Comparison of ENCODE assay signal across 17 cellular contexts in the genomic region with DNA sequence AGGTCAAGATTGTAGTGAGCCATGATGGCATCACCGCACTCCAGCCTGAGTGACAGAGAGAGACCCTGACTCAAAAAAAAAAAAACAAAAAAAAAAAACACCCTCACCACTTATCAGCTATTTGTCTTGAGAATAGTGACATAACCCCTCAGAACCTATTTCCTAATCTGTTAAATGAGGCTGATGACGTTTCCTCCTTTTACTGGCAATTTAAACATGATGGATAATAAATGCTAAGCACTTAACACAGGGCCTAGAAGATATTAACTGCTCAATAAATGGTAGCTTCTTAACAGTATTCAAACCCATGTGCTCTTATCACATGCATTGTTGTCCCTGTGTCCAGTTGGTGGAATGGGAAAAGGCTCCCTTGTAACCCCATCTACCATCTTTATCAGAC. TPM values are rescaled to one million over a fixed set of nuclear protein-coding genes. Genes with fewer than 3 reads are reported as not detected.
A peak's percentile ranks its signal among the peaks of the same experiment; 100 is the strongest.
DNase-seq lines count a peak whose midpoint lies in the region; ATAC-seq and TF ChIP-seq lines count a peak whose summit lies in the region.
"Had no signal": no experiment of that assay in that cellular context is flagged by ENCODE, and none has a peak within 500 bp of the region (broad histone marks: within the 10 kb centered on the region; RNA-seq: fewer than 3 reads in every experiment).

No MANE protein-coding gene starts in this region.

- TF ChIP-seq CTCF in WERI-Rb-1 (IDR thresholded peaks at IDR 0.05; ENCODE audit: low read depth, low read length) (no peak), PC-3 (conservative IDR thresholded peaks at IDR 0.05; ENCODE audit: low read depth, low read length) (no peak)

- no TSS peak for BruUV-seq in PC-3 (replicated peaks; lab: Mats Ljungman, UMichigan)

- H3K9ac ChIP-seq in PC-3 (ENCODE audit: low read length) = no peak overlapping the region
- H3K9ac ChIP-seq: BLaER1 treated with 17β-estradiol and CSF1 and Interleukin-3, amounts not matched to agents 10 nM and 100 nM had no signal

- no peaks in the 10 kb centered on the region for H4K20me1 ChIP-seq in PC-3 (ENCODE audit: low read length)

- POLR2A ChIA-PET in PC-3 (lab: Charles Lee; ENCODE audit: unreplicated experiment) = interaction anchor here (0.6 kb wide), 1 partner anchor 76 kb away, joined by 8 read pairs; no protein-coding TSS in a partner anchor

- CTCF ChIA-PET in activated naive CD4-positive, alpha-beta T cell treated with anti-CD3 and anti-CD28 coated beads, Interleukin-2, amount 10 ng/mL, durations not matched to agents 7 days and 5 days (lab: Charles Lee) = interaction anchor here (1.1 to 1.3 kb wide), 3 partner anchors 14 to 27 kb away, joined by 3 to 8 read pairs (median 3); no protein-coding TSS in a partner anchor
- CTCF ChIA-PET in activated naive CD4-positive, alpha-beta T cell treated with anti-CD3 and anti-CD28 coated beads for 36 hours (lab: Charles Lee) = interaction anchor here (0.6 to 1.6 kb wide), 3 partner anchors 26 to 387 kb away, joined by 3 to 7 read pairs (median 3); no protein-coding TSS in a partner anchor
- CTCF ChIA-PET in PC-3 (lab: Charles Lee) = no interaction called here

- H3K27me3 ChIP-seq in WERI-Rb-1 (ENCODE audit: insufficient read depth, low read depth, severe bottlenecking) (no peaks in the 10 kb centered on the region), PC-3 (ENCODE audit: low read length) (no peaks in the 10 kb centered on the region)
- H3K27me3 ChIP-seq: BLaER1 treated with 17β-estradiol and CSF1 and Interleukin-3, amounts not matched to agents 10 nM and 100 nM; MG63 had no signal

- no peaks in the 10 kb centered on the region for H3K9me3 Mint-ChIP-seq in activated naive CD4-positive, alpha-beta T cell treated with anti-CD3 and anti-CD28 coated beads, Interleukin-2, amount 10 ng/mL, durations not matched to agents 7 days and 5 days
- H3K9me3 Mint-ChIP-seq in activated naive CD4-positive, alpha-beta T cell treated with anti-CD3 and anti-CD28 coated beads for 36 hours = no peaks in the 10 kb centered on the region
- no peaks in the 10 kb centered on the region for H3K9me3 Mint-ChIP-seq in stimulated activated effector memory CD8-positive, alpha-beta T cell treated with anti-CD3 and anti-CD28 coated beads, Interleukin-12 subunit alpha, Interleukin-12 subunit beta, amount 100 ng/mL, for 72 hours

- peaks cover 23% of the 10 kb centered on the region for H3K36me3 Mint-ChIP-seq in activated naive CD4-positive, alpha-beta T cell treated with anti-CD3 and anti-CD28 coated beads, Interleukin-2, amount 10 ng/mL, durations not matched to agents 7 days and 5 days
- H3K36me3 Mint-ChIP-seq in activated naive CD4-positive, alpha-beta T cell treated with anti-CD3 and anti-CD28 coated beads for 36 hours (ENCODE audit: low read depth) = peaks cover 1% of the 10 kb centered on the region
- peaks cover under 1% of the 10 kb centered on the region for H3K36me3 Mint-ChIP-seq in stimulated activated effector memory CD8-positive, alpha-beta T cell treated with anti-CD3 and anti-CD28 coated beads, Interleukin-12 subunit alpha, Interleukin-12 subunit beta, amount 100 ng/mL, for 72 hours

- peaks cover 37% of the 10 kb centered on the region for H3K36me3 ChIP-seq in WERI-Rb-1
- H3K36me3 ChIP-seq in mesodermal cell (ENCODE audit: control insufficient read depth, insufficient read depth, low read length) = peaks cover 5% of the 10 kb centered on the region
- H3K36me3 ChIP-seq in PC-3 (ENCODE audit: low read depth, low read length) = no peaks in the 10 kb centered on the region

- no peak overlapping the region for H3K4me2 ChIP-seq in PC-3 (ENCODE audit: low read length)
- H3K4me2 ChIP-seq: A549 had no signal

- DNase-seq in activated naive CD4-positive, alpha-beta T cell treated with anti-CD3 and anti-CD28 coated beads, Interleukin-2, amount 10 ng/mL, durations not matched to agents 7 days and 5 days = no peak
- DNase-seq in activated naive CD4-positive, alpha-beta T cell treated with anti-CD3 and anti-CD28 coated beads for 36 hours = no peak
- DNase-seq in WERI-Rb-1 (no peak), SW 1271 (lab: John Stamatoyannopoulos, UW) (no peak), PC-3 (no peak)
- DNase-seq in stimulated activated effector memory CD8-positive, alpha-beta T cell treated with anti-CD3 and anti-CD28 coated beads, Interleukin-12 subunit alpha, Interleukin-12 subunit beta, amount 100 ng/mL, for 72 hours (ENCODE audit: low spot score in 2 of 2) = no peak
- no peak for DNase-seq in activated CD8-positive, alpha-beta memory T cell treated with anti-CD3 and anti-CD28 coated beads, Interleukin-2, amount 50 U/mL, for 48 hours
- DNase-seq: DMS79 treated with DMSO at 0.1 percent for 48 hours, H7, MG63, NCI-H1092, NCI-H146, NCI-H2081 treated with DMSO at 0.1 percent for 48 hours, NCI-H510A treated with DMSO at 0.1 percent for 48 hours had no signal

- intact Hi-C loops in activated naive CD4-positive, alpha-beta T cell treated with anti-CD3 and anti-CD28 coated beads for 36 hours (cut with micrococcal nuclease) = no loop called here
- intact Hi-C loops in PC-3 (cut with micrococcal nuclease) = no loop called here

- WGBS in mesodermal cell (ENCODE audit: insufficient coverage in 2 of 2), 2 experiments = 100% methylated on average over 1 of the region's 2 CpGs

- H3K4me3 ChIP-seq in WERI-Rb-1 (ENCODE audit: low read depth, low read length) (no peak overlapping the region), mesodermal cell (ENCODE audit: extremely low read depth, insufficient read depth, low read length, poor library complexity, severe bottlenecking) (no peak overlapping the region), PC-3 (ENCODE audit: low read length) (no peak overlapping the region)
- H3K4me3 ChIP-seq: A549; BLaER1 treated with 17β-estradiol and CSF1 and Interleukin-3, amounts not matched to agents 10 nM and 100 nM; MG63 had no signal

- H3K9me2 ChIP-seq in PC-3 (replicated peaks; ENCODE audit: low read length) = no peaks in the 10 kb centered on the region

- H3F3A ChIP-seq in PC-3 (ENCODE audit: low read length, unreplicated experiment) = no peaks in the 10 kb centered on the region

- H3K4me3 Mint-ChIP-seq in activated naive CD4-positive, alpha-beta T cell treated with anti-CD3 and anti-CD28 coated beads, Interleukin-2, amount 10 ng/mL, durations not matched to agents 7 days and 5 days = no peak overlapping the region
- H3K4me3 Mint-ChIP-seq in activated naive CD4-positive, alpha-beta T cell treated with anti-CD3 and anti-CD28 coated beads for 36 hours = no peak overlapping the region
- no peak overlapping the region for H3K4me3 Mint-ChIP-seq in stimulated activated effector memory CD8-positive, alpha-beta T cell treated with anti-CD3 and anti-CD28 coated beads, Interleukin-12 subunit alpha, Interleukin-12 subunit beta, amount 100 ng/mL, for 72 hours

- no peak for ATAC-seq in stimulated activated effector memory CD8-positive, alpha-beta T cell treated with anti-CD3 and anti-CD28 coated beads, Interleukin-12 subunit alpha, Interleukin-12 subunit beta, amount 100 ng/mL, for 72 hours
- ATAC-seq in PC-3 = no peak
- ATAC-seq: A549 had no signal

- no peaks in the 10 kb centered on the region for H3K79me2 ChIP-seq in PC-3 (ENCODE audit: low read length)

- no peak overlapping the region for H2AFZ ChIP-seq in PC-3 (ENCODE audit: low read length)

- no peaks in the 10 kb centered on the region for H3K27me3 Mint-ChIP-seq in activated naive CD4-positive, alpha-beta T cell treated with anti-CD3 and anti-CD28 coated beads, Interleukin-2, amount 10 ng/mL, durations not matched to agents 7 days and 5 days
- H3K27me3 Mint-ChIP-seq in activated naive CD4-positive, alpha-beta T cell treated with anti-CD3 and anti-CD28 coated beads for 36 hours (ENCODE audit: low read depth) = no peaks in the 10 kb centered on the region

- peak overlapping the region; percentile 72 for H3K27ac Mint-ChIP-seq in activated naive CD4-positive, alpha-beta T cell treated with anti-CD3 and anti-CD28 coated beads, Interleukin-2, amount 10 ng/mL, durations not matched to agents 7 days and 5 days
- H3K27ac Mint-ChIP-seq in activated naive CD4-positive, alpha-beta T cell treated with anti-CD3 and anti-CD28 coated beads for 36 hours = no peak overlapping the region
- peak overlapping the region; percentile 65 for H3K27ac Mint-ChIP-seq in stimulated activated effector memory CD8-positive, alpha-beta T cell treated with anti-CD3 and anti-CD28 coated beads, Interleukin-12 subunit alpha, Interleukin-12 subunit beta, amount 100 ng/mL, for 72 hours

- H3K27ac ChIP-seq in WERI-Rb-1 = peak overlapping the region; percentile 68; the same call in 1 of the 2 replicates
- peak overlapping the region; percentile 73 for H3K27ac ChIP-seq in mesodermal cell (ENCODE audit: low read depth, low read length, severe bottlenecking)
- no peak overlapping the region for H3K27ac ChIP-seq in PC-3 (ENCODE audit: low read length)
- H3K27ac ChIP-seq: A549 had no signal

- peaks cover 44% of the 10 kb centered on the region for H3K4me1 Mint-ChIP-seq in activated naive CD4-positive, alpha-beta T cell treated with anti-CD3 and anti-CD28 coated beads, Interleukin-2, amount 10 ng/mL, durations not matched to agents 7 days and 5 days
- H3K4me1 Mint-ChIP-seq in activated naive CD4-positive, alpha-beta T cell treated with anti-CD3 and anti-CD28 coated beads for 36 hours (ENCODE audit: low read depth) = peaks cover 21% of the 10 kb centered on the region
- H3K4me1 Mint-ChIP-seq in stimulated activated effector memory CD8-positive, alpha-beta T cell treated with anti-CD3 and anti-CD28 coated beads, Interleukin-12 subunit alpha, Interleukin-12 subunit beta, amount 100 ng/mL, for 72 hours = peaks cover 23% of the 10 kb centered on the region

- H3K9me3 ChIP-seq in WERI-Rb-1 (ENCODE audit: severe bottlenecking) = no peaks in the 10 kb centered on the region
- H3K9me3 ChIP-seq in mesodermal cell (ENCODE audit: control insufficient read depth, low read length) = no peaks in the 10 kb centered on the region
- no peaks in the 10 kb centered on the region for H3K9me3 ChIP-seq in PC-3 (ENCODE audit: low read length)
- H3K9me3 ChIP-seq: A549; BLaER1 treated with 17β-estradiol and CSF1 and Interleukin-3, amounts not matched to agents 10 nM and 100 nM; MG63 had no signal

- H3K4me1 ChIP-seq in mesodermal cell (ENCODE audit: control insufficient read depth, insufficient read depth, low read length, poor library complexity, severe bottlenecking) = peaks cover 83% of the 10 kb centered on the region
- peaks cover 24% of the 10 kb centered on the region for H3K4me1 ChIP-seq in PC-3 (ENCODE audit: insufficient read depth, low read length)

RNA-seq across cellular contexts. Expression of gene LIMK2, which starts 34.6 kb away (rescaled TPM):
- total RNA-seq in activated naive CD4-positive, alpha-beta T cell treated with anti-CD3 and anti-CD28 coated beads for 36 hours = 10 to 100 TPM; 50.8 to 50.9 TPM
- polyA plus RNA-seq in mesodermal cell (2013, experiment 1 of 2) = 36.4 TPM
- polyA plus RNA-seq in mesodermal cell (2013, experiment 2 of 2) = 33.4 TPM
- 13.2 and 17.2 TPM in 2 replicates for total RNA-seq in PC-3 (2014; rRNA removed)

RNA-seq across cellular contexts. Expression of gene PIK3IP1, which starts 45.6 kb away (rescaled TPM):
- 10 to 100 TPM; 27.4 to 28.6 TPM for total RNA-seq in activated naive CD4-positive, alpha-beta T cell treated with anti-CD3 and anti-CD28 coated beads for 36 hours
- polyA plus RNA-seq in mesodermal cell (2013, experiment 1 of 2) = 15.9 TPM
- 13.4 TPM for polyA plus RNA-seq in mesodermal cell (2013, experiment 2 of 2)
- total RNA-seq in PC-3 (2014; rRNA removed) = 1.5 and 1.9 TPM in 2 replicates
